In genomic region chr19:5547881-5548280, GRCh38 we compare ENCODE assay signal across 8 cellular contexts. TPM values are rescaled to one million over a fixed set of nuclear protein-coding genes. Genes with fewer than 3 reads are reported as not detected.
A peak's percentile ranks its signal among the peaks of the same experiment; 100 is the strongest.
DNase-seq lines count a peak whose midpoint lies in the region; ATAC-seq and TF ChIP-seq lines count a peak whose summit lies in the region.

No MANE protein-coding gene starts in this region.

- H3K4me1 Mint-ChIP-seq in activated CD4-positive, alpha-beta memory T cell treated with anti-CD3 and anti-CD28 coated beads, Interleukin-2, amount 10 ng/mL, durations not matched to agents 7 days and 5 days: no peaks in the 10 kb centered on the region

- ATAC-seq in GM21717 (IDR thresholded peaks at IDR 0.05; ENCODE audit: unreplicated experiment): no peak
- no peak for ATAC-seq in GM21526 (IDR thresholded peaks at IDR 0.05; ENCODE audit: low FRiP score, unreplicated experiment)

- H3K36me3 Mint-ChIP-seq in activated CD4-positive, alpha-beta memory T cell treated with anti-CD3 and anti-CD28 coated beads, Interleukin-2, amount 10 ng/mL, durations not matched to agents 7 days and 5 days (ENCODE audit: low read depth): no peaks in the 10 kb centered on the region

- CTCF ChIA-PET in activated CD4-positive, alpha-beta memory T cell treated with anti-CD3 and anti-CD28 coated beads, Interleukin-2, amount 10 ng/mL, durations not matched to agents 7 days and 5 days (lab: Charles Lee): interaction anchor here (0.7 kb wide), 1 partner anchor 144 kb away, joined by 4 read pairs; no protein-coding TSS in a partner anchor

- no peak overlapping the region for H3K4me3 ChIP-seq in kidney epithelial cell (ENCODE audit: low read depth, low read length)

- H3K27me3 ChIP-seq in kidney epithelial cell (ENCODE audit: control insufficient read depth, insufficient read depth, low read length): no peaks in the 10 kb centered on the region

- H3K9me3 Mint-ChIP-seq in activated CD4-positive, alpha-beta memory T cell treated with anti-CD3 and anti-CD28 coated beads, Interleukin-2, amount 10 ng/mL, durations not matched to agents 7 days and 5 days: no peaks in the 10 kb centered on the region

- H3K4me3 Mint-ChIP-seq in activated CD4-positive, alpha-beta memory T cell treated with anti-CD3 and anti-CD28 coated beads, Interleukin-2, amount 10 ng/mL, durations not matched to agents 7 days and 5 days: no peak overlapping the region

- peaks cover 9% of the 10 kb centered on the region for H3K27me3 Mint-ChIP-seq in activated CD4-positive, alpha-beta memory T cell treated with anti-CD3 and anti-CD28 coated beads, Interleukin-2, amount 10 ng/mL, durations not matched to agents 7 days and 5 days

- peak; percentile 38 for DNase-seq in activated CD4-positive, alpha-beta T cell treated with anti-CD3 and anti-CD28 coated beads for 48 hours
- no peak for DNase-seq in activated CD4-positive, alpha-beta T cell treated with anti-CD3 and anti-CD28 coated beads, Interleukin-2, amount 50 U/mL, for 4 hours
- DNase-seq in M059J (ENCODE audit: low read depth) (peak; percentile 53), kidney epithelial cell (ENCODE audit: low read depth) (no peak)
- peak; percentile 20 for DNase-seq in activated CD4-positive, alpha-beta memory T cell treated with anti-CD3 and anti-CD28 coated beads, Interleukin-2, amount 10 ng/mL, durations not matched to agents 7 days and 5 days
- DNase-seq in effector CD8-positive, alpha-beta T cell (lab: John Stamatoyannopoulos, UW): no peak

- no peaks in the 10 kb centered on the region for H3K36me3 ChIP-seq in kidney epithelial cell (ENCODE audit: control insufficient read depth, insufficient read depth, low read length)

- POLR2A ChIA-PET in activated CD4-positive, alpha-beta memory T cell treated with anti-CD3 and anti-CD28 coated beads, Interleukin-2, amount 10 ng/mL, durations not matched to agents 7 days and 5 days (lab: Charles Lee): no interaction called here

- H3K27ac Mint-ChIP-seq in activated CD4-positive, alpha-beta memory T cell treated with anti-CD3 and anti-CD28 coated beads, Interleukin-2, amount 10 ng/mL, durations not matched to agents 7 days and 5 days: no peak overlapping the region

- peak; percentile 49 for TF ChIP-seq CTCF in kidney epithelial cell (IDR thresholded peaks at IDR 0.05; ENCODE audit: insufficient read depth, low read length, poor library complexity, severe bottlenecking)

RNA-seq across cellular contexts. Expression of gene TINCR, which starts 19.9 kb away (rescaled TPM):
- 0.10 and 0.12 TPM in 2 replicates for total RNA-seq in M059J (2014; rRNA removed; shearing (Covaris generic))
- under 1 TPM; 0.38 to 0.53 TPM for total RNA-seq in activated CD4-positive, alpha-beta memory T cell treated with anti-CD3 and anti-CD28 coated beads, Interleukin-2, amount 10 ng/mL, durations not matched to agents 7 days and 5 days
- total RNA-seq in kidney epithelial cell: 1.0 and 1.4 TPM in 2 replicates

Comparison
In these comparisons a context has a peak if more than half of its experiments do, and no peak if none do; other contexts are left out.
1. DNase-seq: peak in activated CD4-positive, alpha-beta T cell treated with anti-CD3 and anti-CD28 coated beads for 48 hours (single experiment), M059J (single experiment) and activated CD4-positive, alpha-beta memory T cell treated with anti-CD3 and anti-CD28 coated beads, Interleukin-2, amount 10 ng/mL, durations not matched to agents 7 days and 5 days (single experiment); none in activated CD4-positive, alpha-beta T cell treated with anti-CD3 and anti-CD28 coated beads, Interleukin-2, amount 50 U/mL, for 4 hours (0 of 2), kidney epithelial cell (single experiment) and effector CD8-positive, alpha-beta T cell (single experiment).